Comparison of ENCODE assay signal across 8 cellular contexts in genomic region chr1:160205242-160205973, GRCh38. TPM values are rescaled to one million over a fixed set of nuclear protein-coding genes. Genes with fewer than 3 reads are reported as not detected.
DNase-seq lines count a peak whose midpoint lies in the region; ATAC-seq and TF ChIP-seq lines count a peak whose summit lies in the region.

PEA15 (plus strand) TSS chr1:160205384; CDS start chr1:160211545, 6,161 bp downstream.

- H3K27me3 ChIP-seq in A673 (replicated peaks; ENCODE audit: insufficient read depth, low read depth, low read length, poor library complexity) = no peaks in the 10 kb centered on the region

- TF ChIP-seq CTCF in A673 (conservative IDR thresholded peaks at IDR 0.05; ENCODE audit: low read depth, low read length) (no peak), nephron (IDR thresholded peaks at IDR 0.05; ENCODE audit: unreplicated experiment in 3 of 3) (no peak)

- intact Hi-C loops in A673 (cut with micrococcal nuclease; ENCODE audit: unreplicated experiment) = no loop called here
- intact Hi-C loops in activated T-helper 2 cell treated with anti-CD3 and anti-CD28 coated beads, Interferon-gamma antibody, Interleukin-2, Interleukin-4, amounts not matched to agents 10 μg/mL and 5 μg/mL and 100 μg/mL, durations not matched to agents 14 hours and 24 hours and 36 hours (cut with micrococcal nuclease) = loop anchor here (2.0 kb wide), 1 partner anchor 55 kb away; no protein-coding TSS in a partner anchor

- H3K4me3 ChIP-seq in A673 (ENCODE audit: low read depth, low read length, poor library complexity, severe bottlenecking) = peak within 1 kb of the TSS; percentile 88

- H3K9me3 Mint-ChIP-seq in activated T-helper 2 cell treated with anti-CD3 and anti-CD28 coated beads, Interferon-gamma antibody, Interleukin-2, Interleukin-4, amounts not matched to agents 10 μg/mL and 5 μg/mL and 100 μg/mL, durations not matched to agents 14 hours and 24 hours and 36 hours = no peaks in the 10 kb centered on the region
- no peaks in the 10 kb centered on the region for H3K9me3 Mint-ChIP-seq in nephron

- peak within 1 kb of the TSS; percentile 88 for H3K4me3 Mint-ChIP-seq in activated T-helper 2 cell treated with anti-CD3 and anti-CD28 coated beads, Interferon-gamma antibody, Interleukin-2, Interleukin-4, amounts not matched to agents 10 μg/mL and 5 μg/mL and 100 μg/mL, durations not matched to agents 14 hours and 24 hours and 36 hours (ENCODE audit: low read depth)
- peak within 1 kb of the TSS; percentile 81 to 87 (median 83) for H3K4me3 Mint-ChIP-seq in nephron

- H3K36me3 ChIP-seq in A673 (ENCODE audit: insufficient read depth, low read length, poor library complexity, severe bottlenecking) = peaks cover 8% of the 10 kb centered on the region

- H3K27ac Mint-ChIP-seq in activated T-helper 2 cell treated with anti-CD3 and anti-CD28 coated beads, Interferon-gamma antibody, Interleukin-2, Interleukin-4, amounts not matched to agents 10 μg/mL and 5 μg/mL and 100 μg/mL, durations not matched to agents 14 hours and 24 hours and 36 hours = peak within 1 kb of the TSS; percentile 86
- H3K27ac Mint-ChIP-seq in nephron = peak within 1 kb of the TSS; percentile 74 to 80 (median 74)

- no peaks in the 10 kb centered on the region for H3K27me3 Mint-ChIP-seq in activated T-helper 2 cell treated with anti-CD3 and anti-CD28 coated beads, Interferon-gamma antibody, Interleukin-2, Interleukin-4, amounts not matched to agents 10 μg/mL and 5 μg/mL and 100 μg/mL, durations not matched to agents 14 hours and 24 hours and 36 hours (ENCODE audit: low read depth)
- H3K27me3 Mint-ChIP-seq in nephron (ENCODE audit: low read depth) = no peaks in the 10 kb centered on the region

- CTCF ChIA-PET in A673 (lab: Charles Lee) = interaction anchor here (0.6 kb wide), 1 partner anchor 11 kb away, joined by 3 read pairs; no protein-coding TSS in a partner anchor

- no TSS peak for BruUV-seq in A673 (replicated peaks; lab: Mats Ljungman, UMichigan)

- DNase-seq in A673 (ENCODE audit: low spot score) = peak; percentile 82
- DNase-seq in RKO (ENCODE audit: low spot score) = peak; percentile 56
- peak; percentile 58 for DNase-seq in activated T-helper 2 cell treated with anti-CD3 and anti-CD28 coated beads, Interferon-gamma antibody, Interleukin-2, Interleukin-4, amounts not matched to agents 10 μg/mL and 5 μg/mL and 100 μg/mL, durations not matched to agents 14 hours and 24 hours and 36 hours (ENCODE audit: low spot score)
- DNase-seq in fibroblast of peridontal ligament (ENCODE audit: extremely low read depth) = peak; percentile 40
- peak; percentile 69 for DNase-seq in stimulated activated naive CD4-positive, alpha-beta T cell treated with Interleukin-2 at 50 U/mL for 16 hours (lab: John Stamatoyannopoulos, UW)

- H3K4me1 ChIP-seq in A673 (ENCODE audit: insufficient read depth, low read length, poor library complexity, severe bottlenecking) = peaks cover 23% of the 10 kb centered on the region

- POLR2A ChIA-PET in A673 (lab: Charles Lee; ENCODE audit: low non-redundant PET) = interaction anchor here (0.6 kb wide), 2 partner anchors 28 to 36 kb away, joined by 3 read pairs; no protein-coding TSS in a partner anchor

- ATAC-seq in GM18502 (IDR thresholded peaks at IDR 0.05; ENCODE audit: poor library complexity, unreplicated experiment) = peak; percentile 42
- peak; percentile 55 for ATAC-seq in HG03280 (IDR thresholded peaks at IDR 0.05; ENCODE audit: unreplicated experiment)

- H3K9me3 ChIP-seq in A673 (ENCODE audit: low read depth, low read length, poor library complexity, severe bottlenecking) = no peaks in the 10 kb centered on the region

- peaks cover 26% of the 10 kb centered on the region for H3K36me3 Mint-ChIP-seq in activated T-helper 2 cell treated with anti-CD3 and anti-CD28 coated beads, Interferon-gamma antibody, Interleukin-2, Interleukin-4, amounts not matched to agents 10 μg/mL and 5 μg/mL and 100 μg/mL, durations not matched to agents 14 hours and 24 hours and 36 hours (ENCODE audit: low read depth)
- H3K36me3 Mint-ChIP-seq in nephron (ENCODE audit: low read depth) = peaks cover 21% of the 10 kb centered on the region

- H3K27ac ChIP-seq in A673 (ENCODE audit: low read depth, low read length, poor library complexity, severe bottlenecking) = peak within 1 kb of the TSS; percentile 89

- peaks cover 38% of the 10 kb centered on the region for H3K4me1 Mint-ChIP-seq in activated T-helper 2 cell treated with anti-CD3 and anti-CD28 coated beads, Interferon-gamma antibody, Interleukin-2, Interleukin-4, amounts not matched to agents 10 μg/mL and 5 μg/mL and 100 μg/mL, durations not matched to agents 14 hours and 24 hours and 36 hours (ENCODE audit: low read depth)
- peaks cover 54% of the 10 kb centered on the region for H3K4me1 Mint-ChIP-seq in nephron

RNA-seq across cellular contexts. Expression of gene PEA15, which starts in this region (rescaled TPM):
- 69.6 and 87.7 TPM in 2 replicates for total RNA-seq in A673 (2021)
- total RNA-seq in activated T-helper 2 cell treated with anti-CD3 and anti-CD28 coated beads, Interferon-gamma antibody, Interleukin-2, Interleukin-4, amounts not matched to agents 10 μg/mL and 5 μg/mL and 100 μg/mL, durations not matched to agents 14 hours and 24 hours and 36 hours = 61.0 and 61.7 TPM in 2 replicates

Comparison
In these comparisons a context has a peak if more than half of its experiments do, and no peak if none do; other contexts are left out.
1. Peak in every context shown above with its lines: DNase-seq, ATAC-seq, H3K4me3 ChIP-seq and H3K27ac ChIP-seq.